ENCODE assay signal across 15 cellular contexts in the genomic region with DNA sequence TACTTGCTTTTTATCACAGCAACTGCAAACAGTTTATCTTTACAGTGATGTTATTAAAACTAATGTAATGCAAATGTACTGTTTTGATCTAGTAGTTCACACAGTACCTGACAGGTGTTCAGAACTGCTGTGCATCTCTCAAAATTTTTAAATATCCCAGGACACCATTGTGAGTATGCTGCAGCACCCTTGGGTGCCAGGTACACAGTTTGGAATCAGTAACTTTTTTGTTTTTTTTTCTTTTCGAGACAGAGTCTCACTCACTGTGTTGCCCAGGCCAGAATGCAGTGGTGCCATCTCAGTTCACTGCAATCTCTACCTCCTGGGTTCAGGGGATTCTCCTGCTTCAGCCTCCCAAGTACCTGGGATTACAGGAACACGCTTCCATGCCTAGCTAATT. TPM values are rescaled to one million over a fixed set of nuclear protein-coding genes. Genes with fewer than 3 reads are reported as not detected.
DNase-seq lines count a peak whose midpoint lies in the region; ATAC-seq and TF ChIP-seq lines count a peak whose summit lies in the region.
"Had no signal": no experiment of that assay in that cellular context is flagged by ENCODE, and none has a peak within 500 bp of the region (broad histone marks: within the 10 kb centered on the region; RNA-seq: fewer than 3 reads in every experiment).

No MANE protein-coding gene starts in this region.

- H3K9me3 ChIP-seq in SK-N-SH = no peaks in the 10 kb centered on the region
- no peaks in the 10 kb centered on the region for H3K9me3 ChIP-seq in Loucy (ENCODE audit: insufficient read depth, low read depth, low read length)
- no peaks in the 10 kb centered on the region for H3K9me3 ChIP-seq in esophagus muscularis mucosa
- H3K9me3 ChIP-seq: Caco-2, HAP-1 had no signal

- H3K36me3 ChIP-seq in SK-N-SH (replicated peaks in 1 of 2; ENCODE audit: control insufficient read depth in 1 of 2, insufficient read depth in 2 of 2, low read length in 1 of 2) = no peaks in the 10 kb centered on the region
- H3K36me3 ChIP-seq in Loucy (ENCODE audit: insufficient read depth, low read length) = no peaks in the 10 kb centered on the region
- no peaks in the 10 kb centered on the region for H3K36me3 ChIP-seq in esophagus muscularis mucosa
- H3K36me3 ChIP-seq: HAP-1 had no signal

- no peaks in the 10 kb centered on the region for H3K27me3 ChIP-seq in SK-N-SH (ENCODE audit: insufficient read depth)
- no peaks in the 10 kb centered on the region for H3K27me3 ChIP-seq in Loucy (ENCODE audit: insufficient read depth, low read length, poor library complexity, severe bottlenecking)
- peaks cover 0 to 19% (median 0%) of the 10 kb centered on the region in 4 donors for H3K27me3 ChIP-seq in esophagus muscularis mucosa
- H3K27me3 ChIP-seq: BLaER1 had no signal

- no peaks in the 10 kb centered on the region for H3K9me2 ChIP-seq in SK-N-SH
- H3K9me2 ChIP-seq in Loucy (replicated peaks; ENCODE audit: low read depth, low read length) = no peaks in the 10 kb centered on the region

- H4K20me1 ChIP-seq in SK-N-SH (ENCODE audit: insufficient read depth) (no peaks in the 10 kb centered on the region), Loucy (ENCODE audit: insufficient read depth, low read length, poor library complexity, severe bottlenecking) (peaks cover 10% of the 10 kb centered on the region)
- H4K20me1 ChIP-seq: BLaER1 had no signal

- no peaks in the 10 kb centered on the region for H3K27me3 Mint-ChIP-seq in progenitor cell of endocrine pancreas

- peaks cover 76% of the 10 kb centered on the region for H3K79me2 ChIP-seq in SK-N-SH (ENCODE audit: insufficient read depth)
- H3K79me2 ChIP-seq in Loucy (ENCODE audit: insufficient read depth, low read length) = peaks cover 77% of the 10 kb centered on the region

- POLR2A ChIA-PET in SK-N-SH (lab: Yijun Ruan, JAX) = no interaction called here

- ATAC-seq in SK-N-SH treated with all-trans-retinoic acid at 6 μM for 48 hours (no peak), GM21515 (IDR thresholded peaks at IDR 0.05; ENCODE audit: unreplicated experiment) (no peak)

- TF ChIP-seq EP300 in SK-N-SH (IDR thresholded peaks at IDR 0.05; ENCODE audit: borderline replicate concordance in 1 of 2, low read depth in 1 of 2, low read length in 1 of 2) (no peak), esophagus muscularis mucosa (IDR thresholded peaks at IDR 0.05) (no peak)

- no peaks in the 10 kb centered on the region for H3K9me3 Mint-ChIP-seq in progenitor cell of endocrine pancreas (ENCODE audit: low read depth)
- H3K9me3 Mint-ChIP-seq: CD8-positive, alpha-beta memory T cell had no signal

- H3F3A ChIP-seq in SK-N-SH (replicated peaks; ENCODE audit: insufficient read depth) (no peaks in the 10 kb centered on the region), Loucy (ENCODE audit: low read depth) (no peaks in the 10 kb centered on the region)

- no peak for TF ChIP-seq POLR2A in esophagus muscularis mucosa (IDR thresholded peaks at IDR 0.05; ENCODE audit: low read depth)

- TF ChIP-seq RAD21 in SK-N-SH (IDR thresholded peaks at IDR 0.05; ENCODE audit: low read length) = no peak

- no peak overlapping the region for H3K27ac ChIP-seq in SK-N-SH (ENCODE audit: low read depth in 2 of 2, low read length in 1 of 2)
- no peak overlapping the region for H3K27ac ChIP-seq in esophagus muscularis mucosa (replicated peaks in 1 of 4)
- H3K27ac ChIP-seq: 22Rv1, BLaER1 had no signal

- DNase-seq in SK-N-SH = no peak
- DNase-seq in esophagus muscularis mucosa (ENCODE audit: extremely low spot score) = peak; percentile 60
- no peak for DNase-seq in progenitor cell of endocrine pancreas (ENCODE audit: low spot score, unreplicated experiment)
- DNase-seq in UCSD-AML1 (lab: John Stamatoyannopoulos, UW; ENCODE audit: unreplicated experiment) = no peak
- no peak for DNase-seq in NCI-H2171 treated with DMSO at 0.1 percent for 48 hours (lab: John Stamatoyannopoulos, UW)
- DNase-seq: AML-193; Caco-2; CD8-positive, alpha-beta memory T cell; GOT3 had no signal

- H3K27ac Mint-ChIP-seq in progenitor cell of endocrine pancreas = peak overlapping the region; percentile 78

- H3K4me1 Mint-ChIP-seq in progenitor cell of endocrine pancreas (ENCODE audit: low read depth) = peaks cover 8% of the 10 kb centered on the region

- H3K4me3 Mint-ChIP-seq in progenitor cell of endocrine pancreas (ENCODE audit: low read depth) = no peak overlapping the region

- H3K4me2 ChIP-seq in SK-N-SH (no peak overlapping the region), Loucy (ENCODE audit: low read depth, low read length, poor library complexity, severe bottlenecking) (peak overlapping the region; percentile 90)

- intact Hi-C loops in esophagus muscularis mucosa (cut with DNase I) = loop anchor here (10.0 kb wide), 1 partner anchor 152 kb away; the partner anchor contains the start of gene BAHD1

- WGBS in SK-N-SH (ENCODE audit: low lambda C conversion rate) = 100% methylated on average over 2 of the region's 2 CpGs
- 100% methylated on average over 2 of the region's 2 CpGs for WGBS in esophagus muscularis mucosa

- CTCF ChIA-PET in SK-N-SH (lab: Yijun Ruan, JAX) = no interaction called here

- H3K4me1 ChIP-seq in SK-N-SH (ENCODE audit: control insufficient read depth in 1 of 2, insufficient read depth in 2 of 2, low read depth in 1 of 2, low read length in 1 of 2) = no peaks in the 10 kb centered on the region
- H3K4me1 ChIP-seq in Loucy (ENCODE audit: insufficient read depth, low read length, poor library complexity, severe bottlenecking) = peaks cover 17% of the 10 kb centered on the region
- H3K4me1 ChIP-seq in esophagus muscularis mucosa = peaks cover 8 to 13% (median 11%) of the 10 kb centered on the region in 4 donors
- H3K4me1 ChIP-seq: Caco-2, HAP-1 had no signal

- no peak overlapping the region for H3K4me3 ChIP-seq in SK-N-SH (ENCODE audit: low read depth in 2 of 2, low read length in 1 of 2)
- peak overlapping the region; percentile 47 for H3K4me3 ChIP-seq in Loucy (ENCODE audit: low read length, poor library complexity, severe bottlenecking)
- no peak overlapping the region for H3K4me3 ChIP-seq in esophagus muscularis mucosa
- H3K4me3 ChIP-seq: BLaER1, HAP-1 had no signal

- H2AFZ ChIP-seq in SK-N-SH (ENCODE audit: low read depth) = peak overlapping the region; percentile 23; the same call in 1 of the 2 replicates
- no peak overlapping the region for H2AFZ ChIP-seq in Loucy (ENCODE audit: low read length)

- no peak overlapping the region for H3K9ac ChIP-seq in SK-N-SH
- no peak overlapping the region for H3K9ac ChIP-seq in Loucy (ENCODE audit: low read depth, low read length, poor library complexity, severe bottlenecking)
- H3K9ac ChIP-seq: BLaER1 had no signal

- TF ChIP-seq CTCF in SK-N-SH (IDR thresholded peaks at IDR 0.05) = no peak
- no peak for TF ChIP-seq CTCF in Loucy (conservative IDR thresholded peaks at IDR 0.05; ENCODE audit: low read length)
- no peak for TF ChIP-seq CTCF in esophagus muscularis mucosa (IDR thresholded peaks at IDR 0.05)
- no peak for TF ChIP-seq CTCF in progenitor cell of endocrine pancreas (IDR thresholded peaks at IDR 0.05; ENCODE audit: unreplicated experiment)

- H3K36me3 Mint-ChIP-seq in progenitor cell of endocrine pancreas (ENCODE audit: insufficient read depth) = peaks cover 4% of the 10 kb centered on the region

TF ChIP-seq in SK-N-SH, 30 proteins besides CTCF, POLR2A, EP300 and RAD21 (continues in another document):
- TF ChIP-seq ELF1 (IDR thresholded peaks at IDR 0.05) (no peak), CHD2 (IDR thresholded peaks at IDR 0.05; ENCODE audit: low read length, partially characterized antibody) (no peak), FOXM1 (IDR thresholded peaks at IDR 0.05; ENCODE audit: low read depth) (no peak), PBX3 (IDR thresholded peaks at IDR 0.05) (no peak), GABPA (IDR thresholded peaks at IDR 0.05; ENCODE audit: low read depth) (no peak)

TF ChIP-seq in SK-N-SH treated with all-trans-retinoic acid at 6 μM for 48 hours, 23 proteins besides CTCF, POLR2A, EP300 and RAD21 (continues in another document):
- no peak for TF ChIP-seq ISL1 (CRISPR knock-in tag; IDR thresholded peaks at IDR 0.05)
- TF ChIP-seq, protein P1, sequence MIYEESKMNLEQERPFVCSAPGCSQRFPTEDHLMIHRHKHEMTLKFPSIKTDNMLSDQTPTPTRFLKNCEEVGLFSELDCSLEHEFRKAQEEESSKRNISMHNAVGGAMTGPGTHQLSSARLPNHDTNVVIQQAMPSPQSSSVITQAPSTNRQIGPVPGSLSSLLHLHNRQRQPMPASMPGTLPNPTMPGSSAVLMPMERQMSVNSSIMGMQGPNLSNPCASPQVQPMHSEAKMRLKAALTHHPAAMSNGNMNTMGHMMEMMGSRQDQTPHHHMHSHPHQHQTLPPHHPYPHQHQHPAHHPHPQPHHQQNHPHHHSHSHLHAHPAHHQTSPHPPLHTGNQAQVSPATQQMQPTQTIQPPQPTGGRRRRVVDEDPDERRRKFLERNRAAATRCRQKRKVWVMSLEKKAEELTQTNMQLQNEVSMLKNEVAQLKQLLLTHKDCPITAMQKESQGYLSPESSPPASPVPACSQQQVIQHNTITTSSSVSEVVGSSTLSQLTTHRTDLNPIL (CRISPR knock-in tag; IDR thresholded peaks at IDR 0.05; ENCODE audit: low read depth) = no peak
- no peak for TF ChIP-seq TOX (CRISPR knock-in tag; IDR thresholded peaks at IDR 0.05; ENCODE audit: borderline replicate concordance)
- no peak for TF ChIP-seq BACH2 (CRISPR knock-in tag; IDR thresholded peaks at IDR 0.05; ENCODE audit: borderline replicate concordance)
- TF ChIP-seq ZFP30 (CRISPR knock-in tag; IDR thresholded peaks at IDR 0.05) = no peak
- no peak for TF ChIP-seq ZNF8 (CRISPR knock-in tag; IDR thresholded peaks at IDR 0.05)
- TF ChIP-seq ARNTL (CRISPR knock-in tag; IDR thresholded peaks at IDR 0.05; ENCODE audit: borderline replicate concordance, low read depth) = no peak
- TF ChIP-seq SNAI2 (CRISPR knock-in tag; IDR thresholded peaks at IDR 0.05) = no peak
- no peak for TF ChIP-seq ZNF565 (CRISPR knock-in tag; conservative IDR thresholded peaks at IDR 0.05; ENCODE audit: low read depth)
- no peak for TF ChIP-seq ESRRG (CRISPR knock-in tag; IDR thresholded peaks at IDR 0.05)
- TF ChIP-seq CSDC2 (CRISPR knock-in tag; IDR thresholded peaks at IDR 0.05) = no peak

RNA-seq across cellular contexts. Expression of gene KNL1, which starts 3.0 kb away (rescaled TPM):
- 1.6 and 2.0 TPM in 2 replicates for polyA plus RNA-seq in SK-N-SH (2012; rRNA removed)
- 2.3 and 2.6 TPM in 2 replicates for polyA plus RNA-seq in SK-N-SH (2012; cell fraction: cytosol; rRNA removed)
- 1.2 and 3.0 TPM in 2 replicates for polyA plus RNA-seq in SK-N-SH (2012; cell fraction: nucleus; rRNA removed)
- total RNA-seq in esophagus muscularis mucosa (under 1 TPM in 3 of 4 donors, not detected in 1; 0.06 to 0.63 (median 0.17) TPM), progenitor cell of endocrine pancreas (11.7 and 12.1 TPM in 2 replicates)

RNA-seq across cellular contexts. Expression of gene RPUSD2, which starts 27.9 kb away (rescaled TPM):
- 10.3 and 10.8 TPM in 2 replicates for polyA plus RNA-seq in SK-N-SH (2012; rRNA removed)
- polyA plus RNA-seq in SK-N-SH (2012; cell fraction: cytosol; rRNA removed) = 7.0 and 9.1 TPM in 2 replicates
- 8.9 and 13.0 TPM in 2 replicates for polyA plus RNA-seq in SK-N-SH (2012; cell fraction: nucleus; rRNA removed)
- total RNA-seq in esophagus muscularis mucosa (10 to 100 TPM in 3 of 4 donors, 1 to 10 TPM in 1; 8.7 to 13.5 (median 10.6) TPM), progenitor cell of endocrine pancreas (11.5 and 13.2 TPM in 2 replicates)

RNA-seq across cellular contexts. Expression of gene CCDC32, which starts 32.2 kb away (rescaled TPM):
- 7.4 and 8.2 TPM in 2 replicates for polyA plus RNA-seq in SK-N-SH (2012; rRNA removed)
- polyA plus RNA-seq in SK-N-SH (2012; cell fraction: cytosol; rRNA removed) = 12.1 and 13.6 TPM in 2 replicates
- 9.7 and 16.9 TPM in 2 replicates for polyA plus RNA-seq in SK-N-SH (2012; cell fraction: nucleus; rRNA removed)
- 10 to 100 TPM; 24.9 to 38.3 (median 36.0) TPM for total RNA-seq in esophagus muscularis mucosa
- total RNA-seq in progenitor cell of endocrine pancreas = 21.7 and 22.2 TPM in 2 replicates
